23 cellular contexts compared by ENCODE assay signal in genomic region chr20:53180928-53181362, GRCh38.
"Had no signal": no experiment of that assay in that cellular context is flagged by ENCODE, and none has a peak within 500 bp of the region (broad histone marks: within the 10 kb centered on the region; RNA-seq: fewer than 3 reads in every experiment).

No MANE protein-coding gene starts in this region.

- H3K36me3 ChIP-seq: Peyer's patch, SJCRH30 had no signal

- H3K4me2 ChIP-seq: KMS-11, PC-9 had no signal

- H3K9ac ChIP-seq: KMS-11 had no signal

- H3K9me3 ChIP-seq: Peyer's patch, SJCRH30 had no signal

- DNase-seq: IMR-90, Kasumi-1, MM.1S, NCI-H1092 treated with DMSO at 0.1 percent for 48 hours, NCI-H1436, NCI-H187, NCI-H2029, NCI-H2081 treated with DMSO at 0.1 percent for 48 hours, NCI-H2171, NCI-H226, NCI-H446, NCI-H510A, NCI-H524 treated with DMSO at 0.1 percent for 48 hours, NCI-H69, NCI-H774, PC-9, Peyer's patch, SHP77 treated with DMSO at 0.1 percent for 48 hours, SJCRH30 had no signal

- H3K4me3 ChIP-seq: PC-9, Peyer's patch, SJCRH30 had no signal

- H3K27ac ChIP-seq: KMS-11, PC-9, Peyer's patch, SJCRH30 had no signal

- H2AFZ ChIP-seq: PC-9 had no signal

- H3K4me1 ChIP-seq: Peyer's patch, SJCRH30 had no signal

- ATAC-seq: HepG2, Right ventricle myocardium inferior, SK-N-SH treated with all-trans-retinoic acid at 6 μM for 48 hours had no signal

- FAIRE-seq: HepG2 had no signal

- H3K27me3 ChIP-seq: Peyer's patch had no signal
